In the genomic region with DNA sequence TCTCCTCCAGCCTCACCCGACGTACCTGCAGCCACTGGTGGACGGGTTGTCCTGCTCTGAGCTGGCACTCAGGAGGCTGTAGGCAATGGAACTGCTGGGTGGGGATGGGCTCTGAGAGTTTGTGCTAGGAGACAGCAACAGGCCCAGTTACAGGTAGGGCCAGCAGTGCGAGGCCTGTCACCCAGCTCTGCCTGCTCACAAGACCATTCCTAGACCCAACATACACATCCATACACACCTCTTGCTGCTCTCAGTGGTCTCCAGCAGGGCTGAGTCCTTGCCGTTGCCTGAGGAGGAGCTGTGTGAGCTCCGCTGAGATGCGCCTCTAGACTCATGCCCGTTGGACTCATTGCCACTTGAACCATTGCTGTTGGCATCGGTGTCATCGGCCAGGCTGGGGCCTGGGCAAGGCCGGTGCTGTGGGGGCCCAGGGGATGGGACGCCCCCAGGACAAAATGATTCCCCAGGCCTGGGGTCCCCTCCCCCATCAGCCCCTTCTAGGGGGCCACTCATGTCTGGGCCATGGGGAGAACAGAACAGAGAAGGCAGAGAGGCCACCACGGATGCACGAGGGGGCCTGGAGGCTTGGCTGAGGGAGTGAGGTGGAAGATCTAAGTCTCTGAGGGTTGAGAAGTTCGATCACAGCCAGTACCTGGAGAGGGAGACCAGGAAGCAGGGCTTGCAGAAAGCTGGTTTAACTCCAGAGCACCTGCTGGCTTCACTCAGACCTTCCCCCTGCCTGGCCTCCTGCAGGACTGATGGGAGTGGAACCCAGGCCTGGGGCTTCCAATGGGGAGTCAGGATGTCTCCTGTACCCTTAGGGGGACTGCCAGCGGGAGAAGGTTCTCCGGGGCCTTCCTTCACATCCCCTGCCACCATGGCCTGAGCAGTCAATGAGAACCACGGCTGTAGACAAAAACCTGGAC, we compare ENCODE assay signal across 6 cellular contexts. TPM values are rescaled to one million over a fixed set of nuclear protein-coding genes. Genes with fewer than 3 reads are reported as not detected.
DNase-seq lines count a peak whose midpoint lies in the region; ATAC-seq and TF ChIP-seq lines count a peak whose summit lies in the region.

No MANE protein-coding gene starts in this region.

- H3K4me3 ChIP-seq in right lobe of liver: peak overlapping the region; percentile 62 to 94 (median 65)

- intact Hi-C loops in right lobe of liver (cut with DNase I): no loop called here

- ATAC-seq in right lobe of liver (no peak), GM21723 (IDR thresholded peaks at IDR 0.05; ENCODE audit: unreplicated experiment) (no peak), GM18505 (IDR thresholded peaks at IDR 0.05; ENCODE audit: unreplicated experiment) (no peak)

- CTCF ChIA-PET in RWPE1 (lab: Yijun Ruan, JAX): interaction anchor here (0.7 to 1.0 kb wide), 4 partner anchors 8 to 1011 kb away, joined by 3 to 4 read pairs (median 4); no protein-coding TSS in a partner anchor

- H3K9me3 ChIP-seq in right lobe of liver: no peaks in the 10 kb centered on the region

- POLR2A ChIA-PET in RWPE1 (lab: Yijun Ruan, JAX; ENCODE audit: low non-redundant PET): interaction anchor here (0.6 kb wide), 1 partner anchor 85 kb away, joined by 3 read pairs; no protein-coding TSS in a partner anchor

- 23% methylated on average over 2 of the region's 18 CpGs for WGBS in right lobe of liver (ENCODE audit: insufficient coverage, low coverage, low lambda C conversion rate, missing lambda C conversion rate)

- peaks cover 21 to 60% (median 47%) of the 10 kb centered on the region in 4 donors for H3K36me3 ChIP-seq in right lobe of liver

- in situ Hi-C loops in KBM-7 (cut with MboI; ENCODE audit: low pct_unique_long_range_greater_than_20kb, low sequenced_read_pairs): no loop called here

- TF ChIP-seq CTCF in C4-2B (conservative IDR thresholded peaks at IDR 0.05): no peak
- no peak for TF ChIP-seq CTCF in RWPE1 (conservative IDR thresholded peaks at IDR 0.05; ENCODE audit: low read depth)
- TF ChIP-seq CTCF in right lobe of liver (IDR thresholded peaks at IDR 0.05): no peak

- H3K4me1 ChIP-seq in right lobe of liver: peaks cover 0 to 27% (median 9%) of the 10 kb centered on the region in 4 donors

- peak overlapping the region; percentile 76 for H3K27ac ChIP-seq in C4-2B
- peak overlapping the region; percentile 98 for H3K27ac ChIP-seq in RWPE1
- H3K27ac ChIP-seq in right lobe of liver: peak overlapping the region; percentile 99 to 100 (median 100)

- DNase-seq in RWPE1 (ENCODE audit: low spot score): no peak
- no peak for DNase-seq in right lobe of liver
- DNase-seq in KBM-7: no peak

- no peaks in the 10 kb centered on the region for H3K27me3 ChIP-seq in right lobe of liver

- TF ChIP-seq POLR2A in right lobe of liver (IDR thresholded peaks at IDR 0.05): no peak
- TF ChIP-seq POLR2A in GM18505 (IDR thresholded peaks at IDR 0.05; ENCODE audit: borderline replicate concordance, extremely low read depth, insufficient read depth, insufficient read length): no peak

RNA-seq across cellular contexts. Expression of a gene that starts 1.7 kb away (rescaled TPM):
- total RNA-seq in right lobe of liver: 100 to 1,000 TPM in 1 of 6 experiments, 10 to 100 TPM in 5; 25.7 to 118 (median 55.2) TPM

RNA-seq across cellular contexts. Expression of a gene that starts 12.3 kb away (rescaled TPM):
- 10 to 100 TPM in 4 of 6 experiments, 1 to 10 TPM in 2; 4.4 to 18.6 (median 13.2) TPM for total RNA-seq in right lobe of liver

RNA-seq across cellular contexts. Expression of a gene that starts 25.7 kb away (rescaled TPM):
- total RNA-seq in right lobe of liver: 1 to 10 TPM; 2.3 to 5.0 (median 3.4) TPM

RNA-seq across cellular contexts. Expression of a gene that starts 26.6 kb away (rescaled TPM):
- total RNA-seq in right lobe of liver: not detected

RNA-seq across cellular contexts. Expression of a gene that starts 32.1 kb away (rescaled TPM):
- not detected for total RNA-seq in right lobe of liver
